In the genomic region with DNA sequence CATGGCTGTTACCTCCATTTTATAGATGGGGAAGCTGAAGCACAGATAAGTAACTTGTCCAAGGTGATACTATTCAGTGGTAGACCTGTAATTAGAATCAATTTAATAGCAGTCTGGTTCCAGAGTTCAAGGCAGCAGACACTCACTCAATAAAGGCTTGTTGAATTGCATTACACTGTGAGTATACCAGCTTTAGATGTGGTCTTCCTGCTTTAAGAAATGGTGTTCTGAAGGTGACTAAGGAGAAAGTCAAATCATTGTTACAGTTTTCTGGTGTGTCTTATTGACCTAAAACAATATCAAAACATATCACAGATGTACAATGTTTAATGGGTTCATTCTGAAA, we compare ENCODE assay signal across 36 cellular contexts.
DNase-seq lines count a peak whose midpoint lies in the region; ATAC-seq and TF ChIP-seq lines count a peak whose summit lies in the region.
"Had no signal": no experiment of that assay in that cellular context is flagged by ENCODE, and none has a peak within 500 bp of the region (broad histone marks: within the 10 kb centered on the region; RNA-seq: fewer than 3 reads in every experiment).

No MANE protein-coding gene starts in this region.

- H3K36me3 ChIP-seq in RWPE2 (ENCODE audit: low read depth) (no peaks in the 10 kb centered on the region), right lobe of liver (no peaks in the 10 kb centered on the region)
- H3K36me3 ChIP-seq: HAP-1, neutrophil, Peyer's patch, right atrium auricular region, spleen, tibial artery had no signal

- H3K4me1 ChIP-seq in RWPE2 (ENCODE audit: insufficient read depth, poor library complexity, severe bottlenecking) (peaks cover 25% of the 10 kb centered on the region), right lobe of liver (peaks cover 0 to 91% (median 33%) of the 10 kb centered on the region in 4 donors)
- H3K4me1 ChIP-seq: HAP-1, right atrium auricular region, spleen had no signal

- TF ChIP-seq CTCF in RWPE2 (IDR thresholded peaks at IDR 0.05; ENCODE audit: poor library complexity, severe bottlenecking), result no peak
- no peak for TF ChIP-seq CTCF in endothelial cell (IDR thresholded peaks at IDR 0.05; ENCODE audit: unreplicated experiment)
- TF ChIP-seq CTCF in right lobe of liver (IDR thresholded peaks at IDR 0.05), result no peak

- peaks cover 15% of the 10 kb centered on the region for H3K27me3 Mint-ChIP-seq in activated T-cell treated with anti-CD3 and anti-CD28 coated beads, Interleukin-2, amount 50 U/mL, for 72 hours (ENCODE audit: low read depth)
- no peaks in the 10 kb centered on the region for H3K27me3 Mint-ChIP-seq in endothelial cell (ENCODE audit: unreplicated experiment)
- H3K27me3 Mint-ChIP-seq in naive thymus-derived CD8-positive, alpha-beta T cell, result peaks cover 0 to 5% (median 3%) of the 10 kb centered on the region in 5 donors

- H3K4me1 Mint-ChIP-seq in activated T-cell treated with anti-CD3 and anti-CD28 coated beads, Interleukin-2, amount 50 U/mL, for 72 hours (ENCODE audit: low read depth), result peaks cover 39% of the 10 kb centered on the region
- peaks cover 27% of the 10 kb centered on the region for H3K4me1 Mint-ChIP-seq in endothelial cell (ENCODE audit: unreplicated experiment)
- H3K4me1 Mint-ChIP-seq in naive thymus-derived CD8-positive, alpha-beta T cell, result peaks cover 2 to 8% (median 3%) of the 10 kb centered on the region in 4 donors
- H3K4me1 Mint-ChIP-seq: CD4-positive, CD25-positive, alpha-beta regulatory T cell; immature natural killer cell had no signal

- peak overlapping the region; percentile 73 for H3K27ac Mint-ChIP-seq in activated T-cell treated with anti-CD3 and anti-CD28 coated beads, Interleukin-2, amount 50 U/mL, for 72 hours
- peak overlapping the region; percentile 99 for H3K27ac Mint-ChIP-seq in endothelial cell (ENCODE audit: unreplicated experiment)
- no peak overlapping the region for H3K27ac Mint-ChIP-seq in naive thymus-derived CD8-positive, alpha-beta T cell
- H3K27ac Mint-ChIP-seq: CD4-positive, CD25-positive, alpha-beta regulatory T cell; endodermal cell; immature natural killer cell; WTC11 had no signal

- H3K4me3 Mint-ChIP-seq in activated T-cell treated with anti-CD3 and anti-CD28 coated beads, Interleukin-2, amount 50 U/mL, for 72 hours, result peak overlapping the region in 1 of 2 donors; percentile 29
- no peak overlapping the region for H3K4me3 Mint-ChIP-seq in endothelial cell (ENCODE audit: unreplicated experiment)
- H3K4me3 Mint-ChIP-seq in naive thymus-derived CD8-positive, alpha-beta T cell, result no peak overlapping the region
- H3K4me3 Mint-ChIP-seq: CD4-positive, CD25-positive, alpha-beta regulatory T cell; endodermal cell; immature natural killer cell; WTC11 had no signal

- peak; percentile 31 to 33 for ATAC-seq in activated T-cell treated with anti-CD3 and anti-CD28 coated beads, Interleukin-2, amount 50 U/mL, for 72 hours (replicated peaks in 1 of 2)
- ATAC-seq in RWPE2 (ENCODE audit: low read depth), result no peak
- peak in 1 of 4 donors; percentile 2 for ATAC-seq in right lobe of liver
- no peak for ATAC-seq in naive thymus-derived CD8-positive, alpha-beta T cell
- ATAC-seq: A549, left lobe of liver, WTC11 had no signal

- POLR2A ChIA-PET in naive thymus-derived CD8-positive, alpha-beta T cell (lab: Charles Lee), result no interaction called here

- intact Hi-C loops in right lobe of liver (cut with DNase I), result no loop called here

- no peaks in the 10 kb centered on the region for H3K9me3 ChIP-seq in RWPE2 (ENCODE audit: severe bottlenecking)
- no peaks in the 10 kb centered on the region for H3K9me3 ChIP-seq in right lobe of liver
- H3K9me3 ChIP-seq: A549, HAP-1, neutrophil, Peyer's patch, right atrium auricular region, spleen, tibial artery had no signal

- H3K4me3 ChIP-seq in RWPE2 (ENCODE audit: severe bottlenecking) (no peak overlapping the region), right lobe of liver (no peak overlapping the region)
- H3K4me3 ChIP-seq: A549, HAP-1, Peyer's patch, right atrium auricular region, spleen, tibial artery had no signal

- peak overlapping the region; percentile 70 for H3K27ac ChIP-seq in RWPE2 (ENCODE audit: poor library complexity, severe bottlenecking)
- peak overlapping the region; percentile 3 to 59 (median 54) for H3K27ac ChIP-seq in right lobe of liver
- H3K27ac ChIP-seq: A549, HL-60, neutrophil, right atrium auricular region, spleen, tibial artery had no signal

- no peak for TF ChIP-seq POLR2A in right lobe of liver (IDR thresholded peaks at IDR 0.05)

- H3K27me3 ChIP-seq in RWPE2 (ENCODE audit: insufficient read depth, poor library complexity, severe bottlenecking) (no peaks in the 10 kb centered on the region), right lobe of liver (no peaks in the 10 kb centered on the region)
- H3K27me3 ChIP-seq: neutrophil, Peyer's patch, right atrium auricular region, spleen, tibial artery had no signal

- no peaks in the 10 kb centered on the region for H3K36me3 Mint-ChIP-seq in activated T-cell treated with anti-CD3 and anti-CD28 coated beads, Interleukin-2, amount 50 U/mL, for 72 hours (ENCODE audit: insufficient read depth in 2 of 2)
- no peaks in the 10 kb centered on the region for H3K36me3 Mint-ChIP-seq in endothelial cell (ENCODE audit: low read depth, unreplicated experiment)
- H3K36me3 Mint-ChIP-seq in naive thymus-derived CD8-positive, alpha-beta T cell, result no peaks in the 10 kb centered on the region
- H3K36me3 Mint-ChIP-seq: CD4-positive, CD25-positive, alpha-beta regulatory T cell; immature natural killer cell; WTC11 had no signal

- no peak for DNase-seq in activated T-cell treated with anti-CD3 and anti-CD28 coated beads, Interleukin-2, amount 50 U/mL, for 72 hours
- no peak for DNase-seq in activated T-cell treated with anti-CD3 and anti-CD28 coated beads for 4 hours
- no peak for DNase-seq in RWPE2 (ENCODE audit: low spot score)
- no peak for DNase-seq in endothelial cell (ENCODE audit: low spot score)
- no peak for DNase-seq in right lobe of liver
- no peak for DNase-seq in naive thymus-derived CD8-positive, alpha-beta T cell
- no peak for DNase-seq in stimulated activated CD4-positive, alpha-beta T cell treated with anti-CD3 and anti-CD28 coated beads, Interleukin-1b, Interleukin-23, amount 100 ng/mL, for 48 hours
- DNase-seq in SW 1271 (lab: John Stamatoyannopoulos, UW), result no peak
- DNase-seq: activated CD4-positive, alpha-beta T cell treated with anti-CD3 and anti-CD28 coated beads, Interleukin-2, amount 50 U/mL, for 4 hours; activated gamma-delta T cell treated with Interleukin-2 at 50 U/mL for 16 hours; Calu3; central memory CD4-positive, alpha-beta T cell; DMS79 treated with DMSO at 0.1 percent for 48 hours; endodermal cell; GF-D8; immature natural killer cell; mesendoderm; MV-4-11; NCI-H1436; NCI-H2081 treated with DMSO at 0.1 percent for 48 hours; NCI-H345; NCI-H748 treated with DMSO at 0.1 percent for 48 hours; posterior cingulate gyrus; SIG-M5; spleen; stimulated activated CD8-positive, alpha-beta memory T cell treated with anti-CD3 and anti-CD28 coated beads, Interleukin-4, amount 100 ng/mL, for 48 hours; tibial artery had no signal

- H3K9me3 Mint-ChIP-seq in activated T-cell treated with anti-CD3 and anti-CD28 coated beads, Interleukin-2, amount 50 U/mL, for 72 hours, result peaks cover 0 to 2% of the 10 kb centered on the region in 2 donors
- H3K9me3 Mint-ChIP-seq in endothelial cell (ENCODE audit: unreplicated experiment), result no peaks in the 10 kb centered on the region
- no peaks in the 10 kb centered on the region for H3K9me3 Mint-ChIP-seq in naive thymus-derived CD8-positive, alpha-beta T cell
- H3K9me3 Mint-ChIP-seq: endodermal cell, immature natural killer cell, WTC11 had no signal

Comparison
In these comparisons a context has a peak if more than half of its experiments do, and no peak if none do; other contexts are left out.
1. ATAC-seq: peak in activated T-cell treated with anti-CD3 and anti-CD28 coated beads, Interleukin-2, amount 50 U/mL, for 72 hours (2 of 2); none in RWPE2 (single experiment) and naive thymus-derived CD8-positive, alpha-beta T cell (0 of 2).
2. H3K27ac Mint-ChIP-seq: peak in activated T-cell treated with anti-CD3 and anti-CD28 coated beads, Interleukin-2, amount 50 U/mL, for 72 hours (single experiment) and endothelial cell (single experiment); none in naive thymus-derived CD8-positive, alpha-beta T cell (0 of 10).